Comparison of ENCODE assay signal across 18 cellular contexts in the genomic region with DNA sequence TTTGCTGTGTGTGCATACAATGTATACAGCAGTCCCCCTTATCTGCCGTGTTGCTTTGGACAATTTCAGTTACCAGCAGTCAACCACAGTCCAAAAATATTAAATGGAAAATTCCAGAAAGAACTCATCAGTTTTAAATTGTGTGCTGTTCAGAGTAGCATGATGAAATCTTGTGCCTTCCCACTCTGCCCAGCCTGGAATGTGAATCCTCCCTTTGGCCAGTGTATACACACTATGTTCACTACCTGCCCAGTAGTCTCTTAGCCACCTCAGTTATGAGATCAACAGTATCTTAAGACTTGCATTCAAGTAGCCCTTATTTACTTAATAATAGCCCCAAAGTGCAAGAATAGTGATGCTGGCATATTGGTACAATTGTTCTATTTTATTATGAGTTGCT.
"Had no signal": no experiment of that assay in that cellular context is flagged by ENCODE, and none has a peak within 500 bp of the region (broad histone marks: within the 10 kb centered on the region; RNA-seq: fewer than 3 reads in every experiment).

No MANE protein-coding gene starts in this region.

- H3K9ac ChIP-seq: neural progenitor cell had no signal

- H3K27ac ChIP-seq: heart right ventricle, left ventricle myocardium inferior, neural progenitor cell, ovary, psoas muscle, testis had no signal

- H3K36me3 ChIP-seq: esophagus squamous epithelium, heart right ventricle, left ventricle myocardium inferior, neural progenitor cell, ovary had no signal

- DNase-seq: activated CD4-positive, alpha-beta T cell treated with anti-CD3 and anti-CD28 coated beads, Interleukin-2, amount 10 ng/mL, durations not matched to agents 7 days and 5 days; activated CD8-positive, alpha-beta memory T cell treated with anti-CD3 and anti-CD28 coated beads, Interleukin-2, amount 50 U/mL, for 4 hours; activated CD8-positive, alpha-beta T cell treated with anti-CD3 and anti-CD28 coated beads, Interleukin-2, amount 10 ng/mL, durations not matched to agents 7 days and 5 days; activated naive CD4-positive, alpha-beta T cell treated with anti-CD3 and anti-CD28 coated beads, Interleukin-2, amount 10 ng/mL, durations not matched to agents 7 days and 5 days; activated naive CD8-positive, alpha-beta T cell treated with anti-CD3 and anti-CD28 coated beads, Interleukin-2, amount 50 U/mL, for 24 hours; activated T-cell treated with anti-CD3 and anti-CD28 coated beads, Interleukin-2, amount 50 U/mL, for 4 hours; effector memory CD8-positive, alpha-beta T cell; esophagus squamous epithelium; heart right ventricle; kidney glomerular epithelial cell; left ventricle myocardium inferior; naive thymus-derived CD4-positive, alpha-beta T cell; ovary; psoas muscle; right cardiac atrium; stimulated activated CD4-positive, alpha-beta T cell treated with anti-CD3 and anti-CD28 coated beads, Interleukin-4, amount 100 ng/mL, for 24 hours; testis had no signal

- H3K27me3 ChIP-seq: esophagus squamous epithelium, neural progenitor cell, ovary, testis had no signal

- H3K9me3 ChIP-seq: esophagus squamous epithelium, heart right ventricle, left ventricle myocardium inferior, ovary, psoas muscle, testis had no signal

- ATAC-seq: effector memory CD8-positive, alpha-beta T cell; psoas muscle had no signal

- H3K4me1 ChIP-seq: heart right ventricle, left ventricle myocardium inferior, neural progenitor cell, psoas muscle had no signal

- H3K4me3 ChIP-seq: esophagus squamous epithelium, heart right ventricle, left ventricle myocardium inferior, neural progenitor cell, ovary, psoas muscle, testis had no signal
